ENCODE assay signal across 21 cellular contexts in the genomic region with DNA sequence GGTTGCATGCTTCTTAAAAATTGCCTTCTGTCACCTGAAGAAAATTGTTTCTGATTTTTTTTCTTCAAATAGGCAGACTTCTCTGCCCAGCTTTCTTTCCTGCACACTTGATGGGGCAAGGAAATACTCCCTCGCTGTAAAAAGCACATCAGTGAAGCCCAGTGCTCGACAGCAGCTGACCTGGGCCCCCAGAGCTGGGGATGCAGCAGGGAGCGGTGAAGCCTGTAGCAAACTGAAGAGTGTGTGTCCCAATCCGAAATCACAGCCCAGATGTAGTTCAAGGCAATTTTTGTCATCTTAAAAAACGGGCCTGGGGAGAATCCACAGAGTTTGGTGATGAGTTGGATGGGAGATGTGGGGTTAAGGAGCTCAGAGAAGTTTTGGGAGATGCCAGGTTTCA. TPM values are rescaled to one million over a fixed set of nuclear protein-coding genes. Genes with fewer than 3 reads are reported as not detected.
DNase-seq lines count a peak whose midpoint lies in the region; ATAC-seq and TF ChIP-seq lines count a peak whose summit lies in the region.
"Had no signal": no experiment of that assay in that cellular context is flagged by ENCODE, and none has a peak within 500 bp of the region (broad histone marks: within the 10 kb centered on the region; RNA-seq: fewer than 3 reads in every experiment).

No MANE protein-coding gene starts in this region.

- no peaks in the 10 kb centered on the region for H4K20me1 ChIP-seq in GM23338 (replicated peaks; ENCODE audit: insufficient read depth)
- H4K20me1 ChIP-seq in Loucy (ENCODE audit: insufficient read depth, low read length, poor library complexity, severe bottlenecking), result no peaks in the 10 kb centered on the region

- H3K27ac ChIP-seq in GM23338 (ENCODE audit: low read depth) (no peak overlapping the region), lower lobe of right lung (no peak overlapping the region), parathyroid adenoma (no peak overlapping the region), tibial artery (no peak overlapping the region), psoas muscle (no peak overlapping the region)

- WGBS in psoas muscle, 3 donors, result 53 to 58% (median 55%) methylated on average over 5 of the region's 5 CpGs

- H3K4me1 Mint-ChIP-seq in GM23338, result peaks cover 16% of the 10 kb centered on the region
- peaks cover 10% of the 10 kb centered on the region for H3K4me1 Mint-ChIP-seq in stimulated activated naive CD8-positive, alpha-beta T cell treated with anti-CD3 and anti-CD28 coated beads, Interleukin-15, amount 100 ng/mL, for 72 hours

- H3K36me3 ChIP-seq in GM23338 (ENCODE audit: insufficient read depth), result no peaks in the 10 kb centered on the region
- H3K36me3 ChIP-seq in Loucy (ENCODE audit: insufficient read depth, low read length), result no peaks in the 10 kb centered on the region
- no peaks in the 10 kb centered on the region for H3K36me3 ChIP-seq in lower lobe of right lung
- no peaks in the 10 kb centered on the region for H3K36me3 ChIP-seq in parathyroid adenoma (ENCODE audit: control insufficient read depth, insufficient read depth, low read length)
- H3K36me3 ChIP-seq in tibial artery, result no peaks in the 10 kb centered on the region
- no peaks in the 10 kb centered on the region for H3K36me3 ChIP-seq in psoas muscle (ENCODE audit: insufficient read depth in 1 of 2, low read depth in 1 of 2)
- H3K36me3 ChIP-seq: HAP-1 had no signal

- peaks cover 14% of the 10 kb centered on the region for H3K27me3 Mint-ChIP-seq in GM23338 (ENCODE audit: insufficient read depth, low read depth, poor library complexity)
- H3K27me3 Mint-ChIP-seq in stimulated activated naive CD8-positive, alpha-beta T cell treated with anti-CD3 and anti-CD28 coated beads, Interleukin-15, amount 100 ng/mL, for 72 hours, result peaks cover 70% of the 10 kb centered on the region

- H3K4me1 ChIP-seq in GM23338 (ENCODE audit: insufficient read depth), result no peaks in the 10 kb centered on the region; the same call in 1 of the 2 replicates
- peaks cover 20% of the 10 kb centered on the region for H3K4me1 ChIP-seq in Loucy (ENCODE audit: insufficient read depth, low read length, poor library complexity, severe bottlenecking)
- peaks cover 7% of the 10 kb centered on the region for H3K4me1 ChIP-seq in lower lobe of right lung
- peaks cover 3% of the 10 kb centered on the region for H3K4me1 ChIP-seq in parathyroid adenoma
- peaks cover 0 to 4% (median 3%) of the 10 kb centered on the region in 4 donors for H3K4me1 ChIP-seq in tibial artery
- no peaks in the 10 kb centered on the region for H3K4me1 ChIP-seq in psoas muscle
- H3K4me1 ChIP-seq: HAP-1 had no signal

- H3F3A ChIP-seq in GM23338 (replicated peaks; ENCODE audit: low read depth), result no peaks in the 10 kb centered on the region
- no peaks in the 10 kb centered on the region for H3F3A ChIP-seq in Loucy (ENCODE audit: low read depth)

- H3K4me2 ChIP-seq in GM23338, result no peak overlapping the region
- peak overlapping the region; percentile 28 for H3K4me2 ChIP-seq in Loucy (ENCODE audit: low read depth, low read length, poor library complexity, severe bottlenecking)
- no peak overlapping the region for H3K4me2 ChIP-seq in parathyroid adenoma (ENCODE audit: low read length)

- H3K9me2 ChIP-seq in GM23338 (ENCODE audit: insufficient read depth) (no peaks in the 10 kb centered on the region), Loucy (replicated peaks; ENCODE audit: low read depth, low read length) (no peaks in the 10 kb centered on the region)

- H3K4me3 Mint-ChIP-seq in GM23338, result no peak overlapping the region
- no peak overlapping the region for H3K4me3 Mint-ChIP-seq in stimulated activated naive CD8-positive, alpha-beta T cell treated with anti-CD3 and anti-CD28 coated beads, Interleukin-15, amount 100 ng/mL, for 72 hours
- H3K4me3 Mint-ChIP-seq: CD4-positive, alpha-beta memory T cell; HFFc6 had no signal

- no peak for TF ChIP-seq CTCF in GM23338 (conservative IDR thresholded peaks at IDR 0.05; ENCODE audit: low read depth in 2 of 2)
- no peak for TF ChIP-seq CTCF in Loucy (conservative IDR thresholded peaks at IDR 0.05; ENCODE audit: low read length)
- TF ChIP-seq CTCF in lower lobe of right lung (IDR thresholded peaks at IDR 0.05), result no peak
- TF ChIP-seq CTCF in parathyroid adenoma (IDR thresholded peaks at IDR 0.05), result no peak
- no peak for TF ChIP-seq CTCF in tibial artery (IDR thresholded peaks at IDR 0.05)
- no peak for TF ChIP-seq CTCF in psoas muscle (IDR thresholded peaks at IDR 0.05)

- no peaks in the 10 kb centered on the region for H3K9me3 Mint-ChIP-seq in GM23338
- H3K9me3 Mint-ChIP-seq in stimulated activated naive CD8-positive, alpha-beta T cell treated with anti-CD3 and anti-CD28 coated beads, Interleukin-15, amount 100 ng/mL, for 72 hours, result no peaks in the 10 kb centered on the region
- H3K9me3 Mint-ChIP-seq: HFFc6 had no signal

- H3K27me3 ChIP-seq in GM23338 (ENCODE audit: insufficient read depth), result no peaks in the 10 kb centered on the region
- H3K27me3 ChIP-seq in Loucy (ENCODE audit: insufficient read depth, low read length, poor library complexity, severe bottlenecking), result no peaks in the 10 kb centered on the region
- H3K27me3 ChIP-seq in lower lobe of right lung (ENCODE audit: low read depth), result peaks cover 17% of the 10 kb centered on the region
- H3K27me3 ChIP-seq in parathyroid adenoma (ENCODE audit: control insufficient read depth, insufficient read depth, low read length), result no peaks in the 10 kb centered on the region
- H3K27me3 ChIP-seq in tibial artery, result peaks cover 0 to 43% of the 10 kb centered on the region in 2 donors
- H3K27me3 ChIP-seq in psoas muscle (ENCODE audit: insufficient read depth in 3 of 3, low read length in 2 of 3), result peaks cover 0 to 63% (median 5%) of the 10 kb centered on the region in 3 donors

- H2AFZ ChIP-seq in GM23338 (peak overlapping the region; percentile 95), Loucy (ENCODE audit: low read length) (no peak overlapping the region), parathyroid adenoma (peak overlapping the region; percentile 80)

- H3K79me2 ChIP-seq in GM23338 (replicated peaks; ENCODE audit: insufficient read depth), result no peaks in the 10 kb centered on the region
- H3K79me2 ChIP-seq in Loucy (ENCODE audit: insufficient read depth, low read length), result no peaks in the 10 kb centered on the region
- H3K79me2 ChIP-seq in parathyroid adenoma, result no peaks in the 10 kb centered on the region

- H3K4me3 ChIP-seq in GM23338 (no peak overlapping the region), Loucy (ENCODE audit: low read length, poor library complexity, severe bottlenecking) (no peak overlapping the region), lower lobe of right lung (no peak overlapping the region), parathyroid adenoma (ENCODE audit: low read depth, low read length) (no peak overlapping the region), tibial artery (no peak overlapping the region), psoas muscle (no peak overlapping the region)
- H3K4me3 ChIP-seq: HAP-1 had no signal

- intact Hi-C loops in lower lobe of right lung (cut with DNase I), result loop anchor here (10.0 kb wide), 1 partner anchor 110 kb away; no protein-coding TSS in a partner anchor
- intact Hi-C loops in tibial artery (cut with DNase I; ENCODE audit: low total_unique reads), result loop anchor here (5.0 to 10.0 kb wide), 2 partner anchors 153 to 1240 kb away; no protein-coding TSS in a partner anchor
- intact Hi-C loops in psoas muscle (cut with DNase I), result loop anchor here (1.0 to 5.0 kb wide), 5 partner anchors 110 to 1242 kb away; no protein-coding TSS in a partner anchor

- no peak overlapping the region for H3K27ac Mint-ChIP-seq in GM23338
- H3K27ac Mint-ChIP-seq in stimulated activated naive CD8-positive, alpha-beta T cell treated with anti-CD3 and anti-CD28 coated beads, Interleukin-15, amount 100 ng/mL, for 72 hours, result no peak overlapping the region
- H3K27ac Mint-ChIP-seq: CD4-positive, alpha-beta memory T cell; HFFc6 had no signal

- DNase-seq in GM23338 (ENCODE audit: low spot score) (no peak), lower lobe of right lung (peak; percentile 6), tibial artery (no peak), psoas muscle (no peak)
- no peak for DNase-seq in stimulated activated naive CD8-positive, alpha-beta T cell treated with anti-CD3 and anti-CD28 coated beads, Interleukin-15, amount 100 ng/mL, for 72 hours
- DNase-seq: Calu3, COR-L47, DMS53, DMS79 treated with DMSO at 0.1 percent for 48 hours, GF-D8, HFFc6 had no signal

- ATAC-seq in GM23338 (no peak), lower lobe of right lung (no peak), GM21529 (IDR thresholded peaks at IDR 0.05; ENCODE audit: unreplicated experiment) (no peak), psoas muscle (no peak)
- no peak for ATAC-seq in stimulated activated naive CD8-positive, alpha-beta T cell treated with anti-CD3 and anti-CD28 coated beads, Interleukin-15, amount 100 ng/mL, for 72 hours

- H3K9ac ChIP-seq in Loucy (ENCODE audit: low read depth, low read length, poor library complexity, severe bottlenecking), result no peak overlapping the region
- no peak overlapping the region for H3K9ac ChIP-seq in parathyroid adenoma

- H3K9me3 ChIP-seq in Loucy (ENCODE audit: insufficient read depth, low read depth, low read length) (no peaks in the 10 kb centered on the region), lower lobe of right lung (no peaks in the 10 kb centered on the region), parathyroid adenoma (ENCODE audit: control insufficient read depth, low read length) (no peaks in the 10 kb centered on the region), tibial artery (no peaks in the 10 kb centered on the region), psoas muscle (no peaks in the 10 kb centered on the region)
- H3K9me3 ChIP-seq: HAP-1 had no signal

- H3K36me3 Mint-ChIP-seq in GM23338 (ENCODE audit: low read depth), result no peaks in the 10 kb centered on the region
- H3K36me3 Mint-ChIP-seq: CD4-positive, alpha-beta memory T cell had no signal

TF ChIP-seq in GM23338, 12 proteins besides CTCF, POLR2A, EP300 and RAD21 (continues in another document):
- TF ChIP-seq NANOG (IDR thresholded peaks at IDR 0.05; ENCODE audit: borderline replicate concordance) (no peak), JUNB (IDR thresholded peaks at IDR 0.05; ENCODE audit: unreplicated experiment) (no peak), ZNF114 (CRISPR knock-in tag; IDR thresholded peaks at IDR 0.05) (no peak), POLR2AphosphoS5 (IDR thresholded peaks at IDR 0.05; ENCODE audit: low read depth) (no peak)

RNA-seq across cellular contexts. Expression of a gene that starts 27.0 kb away (rescaled TPM):
- 0.12 and 0.56 TPM in 2 replicates for total RNA-seq in GM23338 (2014; rRNA removed; shearing (Covaris generic))
- polyA plus RNA-seq in GM23338 (2016; fragmentation: Nextera tagmentation; extraction: Ambion mirVana), result not detected in 2 replicates
- not detected for total RNA-seq in lower lobe of right lung
- not detected for total RNA-seq in psoas muscle
- under 1 TPM in 2 of 3 donors, not detected in 1; 0.04 to 0.10 TPM for polyA plus RNA-seq in psoas muscle
- total RNA-seq: A172; A673; Calu3; CD4-positive, alpha-beta memory T cell; Daoy; G401; HFFc6 had no signal
- polyA plus RNA-seq: BJ; CD4-positive, alpha-beta memory T cell had no signal

RNA-seq across cellular contexts. Expression of a gene that starts 41.7 kb away (rescaled TPM):
- 2.0 and 3.2 TPM in 2 replicates for total RNA-seq in GM23338 (2014; rRNA removed; shearing (Covaris generic))
- polyA plus RNA-seq in GM23338 (2016; fragmentation: Nextera tagmentation; extraction: Ambion mirVana) (0.52 and 0.81 TPM in 2 replicates), psoas muscle (under 1 TPM; 0.06 to 0.09 (median 0.06) TPM)
- total RNA-seq in lower lobe of right lung (16.6 TPM), psoas muscle (under 1 TPM; 0.04 to 0.19 (median 0.09) TPM)
- total RNA-seq: A172; CD4-positive, alpha-beta memory T cell; HFFc6 had no signal
- polyA plus RNA-seq: BJ; CD4-positive, alpha-beta memory T cell had no signal
